In genomic region chr5:132778129-132778528, GRCh38 we compare ENCODE assay signal across 10 cellular contexts. TPM values are rescaled to one million over a fixed set of nuclear protein-coding genes. Genes with fewer than 3 reads are reported as not detected.
DNase-seq lines count a peak whose midpoint lies in the region; ATAC-seq and TF ChIP-seq lines count a peak whose summit lies in the region.
"Had no signal": no experiment of that assay in that cellular context is flagged by ENCODE, and none has a peak within 500 bp of the region (broad histone marks: within the 10 kb centered on the region; RNA-seq: fewer than 3 reads in every experiment).

No MANE protein-coding gene starts in this region.

- no peaks in the 10 kb centered on the region for H3K36me3 Mint-ChIP-seq in GM23338 (ENCODE audit: low read depth)
- H3K36me3 Mint-ChIP-seq in activated T-helper 1 cell treated with anti-CD3 and anti-CD28 coated beads, Interleukin-12 subunit alpha, Interleukin-12 subunit beta, Interleukin-2, Interleukin-4 antibody, amounts not matched to agents 30 ng/mL and 10 ng/mL and 1 ng/mL, durations not matched to agents 14 hours and 24 hours and 36 hours (ENCODE audit: low read depth), result peaks cover 1% of the 10 kb centered on the region

- peak overlapping the region; percentile 62 for H3K4me3 Mint-ChIP-seq in GM23338
- peak overlapping the region; percentile 87 for H3K4me3 Mint-ChIP-seq in activated T-helper 1 cell treated with anti-CD3 and anti-CD28 coated beads, Interleukin-12 subunit alpha, Interleukin-12 subunit beta, Interleukin-2, Interleukin-4 antibody, amounts not matched to agents 30 ng/mL and 10 ng/mL and 1 ng/mL, durations not matched to agents 14 hours and 24 hours and 36 hours

- no peaks in the 10 kb centered on the region; the same call in 1 of the 2 replicates for H3K79me2 ChIP-seq in GM23338 (replicated peaks; ENCODE audit: insufficient read depth)

- H3K27me3 ChIP-seq in GM23338 (ENCODE audit: insufficient read depth) (peaks cover 70% of the 10 kb centered on the region), iPS-15b (ENCODE audit: control insufficient read depth, insufficient read depth, low read length) (peaks cover 57% of the 10 kb centered on the region), skeletal muscle tissue (ENCODE audit: control insufficient read depth in 3 of 3, insufficient read depth in 3 of 3, low read length in 3 of 3) (peaks cover 0 to 8% (median 4%) of the 10 kb centered on the region in 3 donors)

- H3F3A ChIP-seq in GM23338 (replicated peaks; ENCODE audit: low read depth), result no peaks in the 10 kb centered on the region

- ATAC-seq in GM23338, result peak; percentile 15

- H2AFZ ChIP-seq in GM23338, result peak overlapping the region; percentile 98

- H3K27ac Mint-ChIP-seq in GM23338, result no peak overlapping the region
- peak overlapping the region; percentile 63 for H3K27ac Mint-ChIP-seq in activated T-helper 1 cell treated with anti-CD3 and anti-CD28 coated beads, Interleukin-12 subunit alpha, Interleukin-12 subunit beta, Interleukin-2, Interleukin-4 antibody, amounts not matched to agents 30 ng/mL and 10 ng/mL and 1 ng/mL, durations not matched to agents 14 hours and 24 hours and 36 hours

- H3K4me1 ChIP-seq in GM23338 (ENCODE audit: insufficient read depth) (peaks cover 18% of the 10 kb centered on the region), iPS-15b (ENCODE audit: control insufficient read depth, insufficient read depth, low read length) (no peaks in the 10 kb centered on the region), skeletal muscle tissue (ENCODE audit: control insufficient read depth in 3 of 3, insufficient read depth in 3 of 3, low read length in 3 of 3) (peaks cover 24 to 40% (median 29%) of the 10 kb centered on the region in 3 donors)

- 0 out of 2 replicates have a peak, but pooled peaks cover 4% of the 10 kb centered on the region for H4K20me1 ChIP-seq in GM23338 (replicated peaks; ENCODE audit: insufficient read depth)

- H3K9ac ChIP-seq in iPS-15b (ENCODE audit: low read depth, low read length), result no peak overlapping the region
- H3K9ac ChIP-seq in skeletal muscle tissue (ENCODE audit: low read depth in 1 of 3, low read length in 3 of 3), result peak overlapping the region in 2 of 3 donors; percentile 74 to 85

- H3K9me3 Mint-ChIP-seq in GM23338, result no peaks in the 10 kb centered on the region
- no peaks in the 10 kb centered on the region for H3K9me3 Mint-ChIP-seq in activated T-helper 1 cell treated with anti-CD3 and anti-CD28 coated beads, Interleukin-12 subunit alpha, Interleukin-12 subunit beta, Interleukin-2, Interleukin-4 antibody, amounts not matched to agents 30 ng/mL and 10 ng/mL and 1 ng/mL, durations not matched to agents 14 hours and 24 hours and 36 hours

- no peaks in the 10 kb centered on the region for H3K36me3 ChIP-seq in GM23338 (ENCODE audit: insufficient read depth)
- no peaks in the 10 kb centered on the region for H3K36me3 ChIP-seq in iPS-15b (ENCODE audit: control insufficient read depth, insufficient read depth, low read length)
- H3K36me3 ChIP-seq in skeletal muscle tissue (ENCODE audit: control insufficient read depth in 3 of 3, insufficient read depth in 3 of 3, low read length in 3 of 3), result no peaks in the 10 kb centered on the region

- peaks cover 27% of the 10 kb centered on the region for H3K27me3 Mint-ChIP-seq in GM23338 (ENCODE audit: insufficient read depth, low read depth, poor library complexity)
- H3K27me3 Mint-ChIP-seq in activated T-helper 1 cell treated with anti-CD3 and anti-CD28 coated beads, Interleukin-12 subunit alpha, Interleukin-12 subunit beta, Interleukin-2, Interleukin-4 antibody, amounts not matched to agents 30 ng/mL and 10 ng/mL and 1 ng/mL, durations not matched to agents 14 hours and 24 hours and 36 hours (ENCODE audit: insufficient read depth), result peaks cover 45% of the 10 kb centered on the region

- no peak overlapping the region for H3K27ac ChIP-seq in GM23338 (ENCODE audit: low read depth)
- H3K27ac ChIP-seq in skeletal muscle tissue (ENCODE audit: low read depth, low read length), result no peak overlapping the region

- DNase-seq in GM23338 (ENCODE audit: low spot score) (peak; percentile 24), iPS-NIHi11 (ENCODE audit: low spot score) (no peak), globus pallidus (ENCODE audit: low spot score) (no peak), HPDE6-E6E7 (ENCODE audit: extremely low spot score) (no peak), NCI-H345 (lab: John Stamatoyannopoulos, UW) (no peak)
- no peak for DNase-seq in activated T-helper 1 cell treated with anti-CD3 and anti-CD28 coated beads, Interleukin-12 subunit alpha, Interleukin-12 subunit beta, Interleukin-2, Interleukin-4 antibody, amounts not matched to agents 30 ng/mL and 10 ng/mL and 1 ng/mL, durations not matched to agents 14 hours and 24 hours and 36 hours (ENCODE audit: low spot score)
- DNase-seq: NCI-H82 had no signal

- intact Hi-C loops in activated T-helper 1 cell treated with anti-CD3 and anti-CD28 coated beads, Interleukin-12 subunit alpha, Interleukin-12 subunit beta, Interleukin-2, Interleukin-4 antibody, amounts not matched to agents 30 ng/mL and 10 ng/mL and 1 ng/mL, durations not matched to agents 14 hours and 24 hours and 36 hours (cut with micrococcal nuclease), result loop anchor here (2.0 kb wide), 1 partner anchor 15 kb away; no protein-coding TSS in a partner anchor

- no peaks in the 10 kb centered on the region for H3K9me3 ChIP-seq in iPS-15b (ENCODE audit: control insufficient read depth, insufficient read depth, low read length)
- H3K9me3 ChIP-seq in skeletal muscle tissue (ENCODE audit: control insufficient read depth in 3 of 3, low read length in 3 of 3), result no peaks in the 10 kb centered on the region

- H3K4me3 ChIP-seq in GM23338 (peak overlapping the region; percentile 89), iPS-15b (ENCODE audit: low read depth, low read length) (peak overlapping the region; percentile 72), skeletal muscle tissue (ENCODE audit: low read length in 3 of 3) (peak overlapping the region; percentile 85 to 87 (median 85))

- H3K4me2 ChIP-seq in GM23338, result peak overlapping the region; percentile 89

- peaks cover 24% of the 10 kb centered on the region for H3K4me1 Mint-ChIP-seq in GM23338
- peaks cover 41% of the 10 kb centered on the region for H3K4me1 Mint-ChIP-seq in activated T-helper 1 cell treated with anti-CD3 and anti-CD28 coated beads, Interleukin-12 subunit alpha, Interleukin-12 subunit beta, Interleukin-2, Interleukin-4 antibody, amounts not matched to agents 30 ng/mL and 10 ng/mL and 1 ng/mL, durations not matched to agents 14 hours and 24 hours and 36 hours (ENCODE audit: low read depth)

- TF ChIP-seq CTCF in GM23338 (conservative IDR thresholded peaks at IDR 0.05; ENCODE audit: low read depth in 2 of 2), result no peak

- no peaks in the 10 kb centered on the region for H3K9me2 ChIP-seq in GM23338 (ENCODE audit: insufficient read depth)

TF ChIP-seq in GM23338, 12 proteins besides CTCF, POLR2A, EP300 and RAD21 (continues in another document):
- no peak for TF ChIP-seq STAT1 (IDR thresholded peaks at IDR 0.05; ENCODE audit: unreplicated experiment)
- no peak for TF ChIP-seq JUNB (IDR thresholded peaks at IDR 0.05; ENCODE audit: unreplicated experiment)
- TF ChIP-seq POLR2AphosphoS5 (IDR thresholded peaks at IDR 0.05; ENCODE audit: low read depth), result no peak
- TF ChIP-seq ZNF331 (CRISPR knock-in tag; IDR thresholded peaks at IDR 0.05; ENCODE audit: low read depth), result no peak
- no peak for TF ChIP-seq ETS1 (IDR thresholded peaks at IDR 0.05)

RNA-seq across cellular contexts. Expression of gene SEPTIN8, which starts 1.1 kb away (rescaled TPM):
- 37.2 and 45.0 TPM in 2 replicates for total RNA-seq in GM23338 (2014; rRNA removed; shearing (Covaris generic))
- 8.7 and 8.8 TPM in 2 replicates for polyA plus RNA-seq in GM23338 (2016; fragmentation: Nextera tagmentation; extraction: Ambion mirVana)
- total RNA-seq in activated T-helper 1 cell treated with anti-CD3 and anti-CD28 coated beads, Interleukin-12 subunit alpha, Interleukin-12 subunit beta, Interleukin-2, Interleukin-4 antibody, amounts not matched to agents 30 ng/mL and 10 ng/mL and 1 ng/mL, durations not matched to agents 14 hours and 24 hours and 36 hours, result 45.8 and 46.2 TPM in 2 replicates
- 28.7 TPM for total RNA-seq in skeletal muscle tissue

RNA-seq across cellular contexts. Expression of gene CCNI2, which starts 30.9 kb away (rescaled TPM):
- total RNA-seq in GM23338 (2014; rRNA removed; shearing (Covaris generic)), result 0.74 and 2.5 TPM in 2 replicates
- 0.55 and 1.1 TPM in 2 replicates for polyA plus RNA-seq in GM23338 (2016; fragmentation: Nextera tagmentation; extraction: Ambion mirVana)
- 52.5 and 55.6 TPM in 2 replicates for total RNA-seq in activated T-helper 1 cell treated with anti-CD3 and anti-CD28 coated beads, Interleukin-12 subunit alpha, Interleukin-12 subunit beta, Interleukin-2, Interleukin-4 antibody, amounts not matched to agents 30 ng/mL and 10 ng/mL and 1 ng/mL, durations not matched to agents 14 hours and 24 hours and 36 hours
- total RNA-seq in skeletal muscle tissue, result not detected
- total RNA-seq: left lobe of liver had no signal

RNA-seq across cellular contexts. Expression of gene SOWAHA, which starts 35.0 kb away (rescaled TPM):
- 0.52 and 0.93 TPM in 2 replicates for total RNA-seq in GM23338 (2014; rRNA removed; shearing (Covaris generic))
- polyA plus RNA-seq in GM23338 (2016; fragmentation: Nextera tagmentation; extraction: Ambion mirVana), result 0.18 TPM in 1 of 2 replicates, not detected in the other
- total RNA-seq in activated T-helper 1 cell treated with anti-CD3 and anti-CD28 coated beads, Interleukin-12 subunit alpha, Interleukin-12 subunit beta, Interleukin-2, Interleukin-4 antibody, amounts not matched to agents 30 ng/mL and 10 ng/mL and 1 ng/mL, durations not matched to agents 14 hours and 24 hours and 36 hours, result 0.47 and 0.54 TPM in 2 replicates
- total RNA-seq in skeletal muscle tissue, result under 0.01 TPM

RNA-seq across cellular contexts. Expression of gene KIF3A, which starts 40.8 kb away (rescaled TPM):
- 10.5 and 11.2 TPM in 2 replicates for total RNA-seq in GM23338 (2014; rRNA removed; shearing (Covaris generic))
- 15.4 and 19.7 TPM in 2 replicates for polyA plus RNA-seq in GM23338 (2016; fragmentation: Nextera tagmentation; extraction: Ambion mirVana)
- total RNA-seq in activated T-helper 1 cell treated with anti-CD3 and anti-CD28 coated beads, Interleukin-12 subunit alpha, Interleukin-12 subunit beta, Interleukin-2, Interleukin-4 antibody, amounts not matched to agents 30 ng/mL and 10 ng/mL and 1 ng/mL, durations not matched to agents 14 hours and 24 hours and 36 hours, result 58.5 and 66.9 TPM in 2 replicates
- 6.3 TPM for total RNA-seq in skeletal muscle tissue

RNA-seq across cellular contexts. Expression of gene SHROOM1, which starts 52.3 kb away (rescaled TPM):
- total RNA-seq in GM23338 (2014; rRNA removed; shearing (Covaris generic)), result 4.3 and 5.4 TPM in 2 replicates
- 2.5 and 2.6 TPM in 2 replicates for polyA plus RNA-seq in GM23338 (2016; fragmentation: Nextera tagmentation; extraction: Ambion mirVana)
- 6.5 and 8.3 TPM in 2 replicates for total RNA-seq in activated T-helper 1 cell treated with anti-CD3 and anti-CD28 coated beads, Interleukin-12 subunit alpha, Interleukin-12 subunit beta, Interleukin-2, Interleukin-4 antibody, amounts not matched to agents 30 ng/mL and 10 ng/mL and 1 ng/mL, durations not matched to agents 14 hours and 24 hours and 36 hours
- 1.6 TPM for total RNA-seq in skeletal muscle tissue

Comparison
In these comparisons a context has a peak if more than half of its experiments do, and no peak if none do; other contexts are left out.
1. RNA of gene CCNI2, which starts 30.9 kb away (total RNA-seq): 52.5 to 55.6 TPM in activated T-helper 1 cell treated with anti-CD3 and anti-CD28 coated beads, Interleukin-12 subunit alpha, Interleukin-12 subunit beta, Interleukin-2, Interleukin-4 antibody, amounts not matched to agents 30 ng/mL and 10 ng/mL and 1 ng/mL, durations not matched to agents 14 hours and 24 hours and 36 hours; 0.74 to 2.5 TPM in GM23338 and not detected in skeletal muscle tissue (single experiment); every median in the first group is over 10 times any median in the second.
2. Peak in every context shown above with its lines, with median percentiles within 50 percentile points of each other: H3K4me3 ChIP-seq.